In the genomic region with DNA sequence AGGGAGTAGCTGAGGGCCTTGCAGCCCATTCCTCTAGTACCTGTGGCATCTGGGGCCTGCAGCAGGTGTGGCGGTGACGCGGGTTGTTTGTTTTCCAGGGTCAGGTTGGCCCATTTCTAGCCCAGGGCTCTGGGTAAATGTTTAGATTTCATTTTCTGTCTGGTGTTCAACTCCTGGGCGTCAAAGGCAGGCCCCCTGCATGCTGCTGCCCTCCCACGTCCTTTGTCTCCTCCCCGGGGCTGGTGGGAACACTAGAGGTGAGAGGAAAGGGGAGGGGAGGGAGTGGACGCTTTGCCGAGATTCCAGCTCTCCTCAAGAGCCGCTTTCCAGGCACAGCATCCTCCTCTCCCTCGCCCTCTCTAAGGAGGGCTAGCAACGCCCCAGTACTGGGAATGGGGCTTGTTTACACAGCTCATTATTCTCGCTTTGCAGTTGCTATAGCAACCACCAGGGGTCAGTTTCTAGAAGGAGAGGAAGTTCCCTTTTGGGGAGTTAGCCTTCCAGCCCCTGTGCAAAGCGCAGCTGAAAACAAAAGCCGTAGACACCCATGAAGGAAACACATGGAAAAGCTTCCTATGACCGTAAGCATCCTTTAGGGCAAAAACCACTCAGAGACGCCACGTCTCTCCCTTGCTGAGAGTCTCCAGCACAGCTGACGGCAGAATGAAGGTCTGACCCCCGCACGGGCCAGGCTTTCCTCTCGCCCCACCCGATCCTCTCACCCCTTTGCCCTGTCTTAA, we compare ENCODE assay signal across 8 cellular contexts.
DNase-seq lines count a peak whose midpoint lies in the region; ATAC-seq and TF ChIP-seq lines count a peak whose summit lies in the region.

No MANE protein-coding gene starts in this region.

- peak overlapping the region; percentile 61 for H3K4me3 Mint-ChIP-seq in GM23338
- H3K4me3 Mint-ChIP-seq in naive B cell = peak overlapping the region in 3 of 8 donors; percentile 9 to 68 (median 15)

- H3K36me3 ChIP-seq in GM23338 (ENCODE audit: insufficient read depth) = no peaks in the 10 kb centered on the region

- no peaks in the 10 kb centered on the region for H3K36me3 Mint-ChIP-seq in GM23338 (ENCODE audit: low read depth)
- H3K36me3 Mint-ChIP-seq in naive B cell = no peaks in the 10 kb centered on the region

- H3K9me2 ChIP-seq in GM23338 (ENCODE audit: insufficient read depth) = no peaks in the 10 kb centered on the region

- TF ChIP-seq CTCF in GM23338 (conservative IDR thresholded peaks at IDR 0.05; ENCODE audit: low read depth in 2 of 2) = peak; percentile 54 to 59
- peak; percentile 34; the same call in 1 of the 2 replicates for TF ChIP-seq CTCF in LNCaP clone FGC (IDR thresholded peaks at IDR 0.05; ENCODE audit: control insufficient read depth, extremely low read depth, insufficient read depth)
- peak; percentile 66 for TF ChIP-seq CTCF in fibroblast of mammary gland (conservative IDR thresholded peaks at IDR 0.05; ENCODE audit: control insufficient read depth, insufficient read depth, low read depth, low read length)

- no peaks in the 10 kb centered on the region for H4K20me1 ChIP-seq in GM23338 (replicated peaks; ENCODE audit: insufficient read depth)

- DNase-seq in activated CD4-positive, alpha-beta T cell treated with anti-CD3 and anti-CD28 coated beads for 48 hours = peak; percentile 39
- no peak for DNase-seq in activated CD4-positive, alpha-beta T cell treated with anti-CD3 and anti-CD28 coated beads for 1 hour
- DNase-seq in GM23338 (ENCODE audit: low spot score) = peak; percentile 96
- no peak for DNase-seq in LNCaP clone FGC (ENCODE audit: low read depth)
- DNase-seq in fibroblast of mammary gland (ENCODE audit: low read depth) = peak; percentile 57
- peak; percentile 44 for DNase-seq in naive B cell
- no peak for DNase-seq in cortex of kidney (lab: John Stamatoyannopoulos, UW)

- no peaks in the 10 kb centered on the region for H3K79me2 ChIP-seq in GM23338 (replicated peaks; ENCODE audit: insufficient read depth)

- H3K27ac Mint-ChIP-seq in GM23338 = peak overlapping the region; percentile 88
- H3K27ac Mint-ChIP-seq in naive B cell = peak overlapping the region in 2 of 6 donors; percentile 47 to 81

- no peaks in the 10 kb centered on the region for H3F3A ChIP-seq in GM23338 (replicated peaks; ENCODE audit: low read depth)

- ATAC-seq in GM23338 (peak; percentile 97), SK-N-SH treated with all-trans-retinoic acid at 6 μM for 48 hours (peak; percentile 58; the same call in 2 of the 3 replicates), naive B cell (ENCODE audit: low read depth in 2 of 2) (peak; percentile 78 to 84)

- H3K27ac ChIP-seq in GM23338 (ENCODE audit: low read depth) = peak overlapping the region; percentile 81; the same call in 1 of the 2 replicates

- peak overlapping the region; percentile 44 for H3K4me3 ChIP-seq in GM23338
- H3K4me3 ChIP-seq in LNCaP clone FGC (ENCODE audit: low read depth, low read length) = no peak overlapping the region
- no peak overlapping the region for H3K4me3 ChIP-seq in fibroblast of mammary gland (ENCODE audit: control insufficient read depth, low read depth, low read length)

- no peaks in the 10 kb centered on the region for H3K9me3 Mint-ChIP-seq in GM23338
- no peaks in the 10 kb centered on the region for H3K9me3 Mint-ChIP-seq in naive B cell

- peak overlapping the region; percentile 98 for H2AFZ ChIP-seq in GM23338

- H3K4me1 Mint-ChIP-seq in GM23338 (peaks cover 19% of the 10 kb centered on the region), naive B cell (peaks cover 8 to 16% (median 9%) of the 10 kb centered on the region in 3 donors)

- H3K27me3 ChIP-seq in GM23338 (ENCODE audit: insufficient read depth) = no peaks in the 10 kb centered on the region

- peak overlapping the region; percentile 70 for H3K4me2 ChIP-seq in GM23338

- peaks cover 8% of the 10 kb centered on the region for H3K4me1 ChIP-seq in GM23338 (ENCODE audit: insufficient read depth)

- H3K27me3 Mint-ChIP-seq in GM23338 (ENCODE audit: insufficient read depth, low read depth, poor library complexity) (peaks cover 6% of the 10 kb centered on the region), naive B cell (peaks cover 0 to 9% (median 0%) of the 10 kb centered on the region in 3 donors)

TF ChIP-seq in GM23338, 12 proteins besides CTCF, POLR2A, EP300 and RAD21:
- TF ChIP-seq CREB1 (CRISPR knock-in tag; IDR thresholded peaks at IDR 0.05; ENCODE audit: low read depth) (0 out of 2 replicates have a peak, but pooled peaks have one; percentile 23), EZH2 (IDR thresholded peaks at IDR 0.05; ENCODE audit: low read depth, unreplicated experiment) (no peak)

TF ChIP-seq in SK-N-SH treated with all-trans-retinoic acid at 6 μM for 48 hours, 23 proteins besides CTCF, POLR2A, EP300 and RAD21:
- TF ChIP-seq, protein P1, sequence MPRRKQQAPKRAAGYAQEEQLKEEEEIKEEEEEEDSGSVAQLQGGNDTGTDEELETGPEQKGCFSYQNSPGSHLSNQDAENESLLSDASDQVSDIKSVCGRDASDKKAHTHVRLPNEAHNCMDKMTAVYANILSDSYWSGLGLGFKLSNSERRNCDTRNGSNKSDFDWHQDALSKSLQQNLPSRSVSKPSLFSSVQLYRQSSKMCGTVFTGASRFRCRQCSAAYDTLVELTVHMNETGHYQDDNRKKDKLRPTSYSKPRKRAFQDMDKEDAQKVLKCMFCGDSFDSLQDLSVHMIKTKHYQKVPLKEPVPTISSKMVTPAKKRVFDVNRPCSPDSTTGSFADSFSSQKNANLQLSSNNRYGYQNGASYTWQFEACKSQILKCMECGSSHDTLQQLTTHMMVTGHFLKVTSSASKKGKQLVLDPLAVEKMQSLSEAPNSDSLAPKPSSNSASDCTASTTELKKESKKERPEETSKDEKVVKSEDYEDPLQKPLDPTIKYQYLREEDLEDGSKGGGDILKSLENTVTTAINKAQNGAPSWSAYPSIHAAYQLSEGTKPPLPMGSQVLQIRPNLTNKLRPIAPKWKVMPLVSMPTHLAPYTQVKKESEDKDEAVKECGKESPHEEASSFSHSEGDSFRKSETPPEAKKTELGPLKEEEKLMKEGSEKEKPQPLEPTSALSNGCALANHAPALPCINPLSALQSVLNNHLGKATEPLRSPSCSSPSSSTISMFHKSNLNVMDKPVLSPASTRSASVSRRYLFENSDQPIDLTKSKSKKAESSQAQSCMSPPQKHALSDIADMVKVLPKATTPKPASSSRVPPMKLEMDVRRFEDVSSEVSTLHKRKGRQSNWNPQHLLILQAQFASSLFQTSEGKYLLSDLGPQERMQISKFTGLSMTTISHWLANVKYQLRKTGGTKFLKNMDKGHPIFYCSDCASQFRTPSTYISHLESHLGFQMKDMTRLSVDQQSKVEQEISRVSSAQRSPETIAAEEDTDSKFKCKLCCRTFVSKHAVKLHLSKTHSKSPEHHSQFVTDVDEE (CRISPR knock-in tag; IDR thresholded peaks at IDR 0.05) = no peak
TF ChIP-seq in SK-N-SH treated with all-trans-retinoic acid at 6 μM for 48 hours: peak in this region for 0.

Comparison
In these comparisons a context has a peak if more than half of its experiments do, and no peak if none do; other contexts are left out.
1. DNase-seq: peak in activated CD4-positive, alpha-beta T cell treated with anti-CD3 and anti-CD28 coated beads for 48 hours (single experiment), GM23338 (single experiment), fibroblast of mammary gland (single experiment) and naive B cell (single experiment); none in activated CD4-positive, alpha-beta T cell treated with anti-CD3 and anti-CD28 coated beads for 1 hour (single experiment), LNCaP clone FGC (single experiment) and cortex of kidney (single experiment).
2. Peak in every context shown above with its lines, with median percentiles within 50 percentile points of each other: ATAC-seq and CTCF ChIP-seq.